12 cellular contexts compared by ENCODE assay signal in the genomic region with DNA sequence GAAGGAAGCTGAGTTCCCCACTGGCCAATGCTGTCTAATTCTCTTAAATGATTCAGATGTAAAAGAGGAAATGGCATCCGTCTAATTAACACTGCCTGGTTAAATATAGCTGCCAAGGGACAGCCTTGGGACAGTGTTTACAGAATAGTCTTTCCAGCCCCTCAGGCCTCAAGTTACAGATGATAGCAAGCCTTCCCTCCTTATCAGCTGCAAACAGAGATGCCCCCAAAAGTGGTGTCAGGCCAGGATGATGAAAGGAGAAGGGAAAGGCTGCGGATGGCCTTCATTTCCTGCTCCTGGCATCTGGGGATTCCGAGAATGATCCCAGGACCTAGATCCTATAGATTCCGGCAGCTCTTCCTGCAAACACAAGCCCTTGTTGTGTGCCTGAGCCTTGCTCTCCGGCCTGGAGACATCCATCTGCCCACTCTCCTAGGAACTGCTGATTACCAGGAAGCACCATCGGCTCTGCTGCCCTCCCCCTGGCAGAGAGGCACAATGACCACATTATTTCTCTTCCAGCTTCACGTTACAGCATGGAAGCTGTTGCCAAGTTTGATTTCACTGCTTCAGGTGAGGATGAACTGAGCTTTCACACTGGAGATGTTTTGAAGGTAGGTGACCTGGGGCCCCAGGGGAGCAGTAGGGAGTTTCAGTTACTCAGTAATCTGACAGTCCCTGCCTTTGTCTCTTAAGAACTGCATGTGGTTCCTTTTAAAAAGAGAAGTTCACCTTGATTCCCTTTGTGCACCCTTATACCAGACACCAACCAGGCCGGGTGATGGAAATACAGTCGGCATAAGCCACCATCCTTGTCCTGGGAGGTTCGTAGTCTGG. TPM values are rescaled to one million over a fixed set of nuclear protein-coding genes. Genes with fewer than 3 reads are reported as not detected.
DNase-seq lines count a peak whose midpoint lies in the region; ATAC-seq, FAIRE-seq and TF ChIP-seq lines count a peak whose summit lies in the region.
"Had no signal": no experiment of that assay in that cellular context is flagged by ENCODE, and none has a peak within 500 bp of the region (broad histone marks: within the 10 kb centered on the region; RNA-seq: fewer than 3 reads in every experiment).

No MANE protein-coding gene starts in this region.

- ATAC-seq in left colon = peak; percentile 60
- ATAC-seq in GM21786 (IDR thresholded peaks at IDR 0.05; ENCODE audit: unreplicated experiment) = no peak

- no peak for TF ChIP-seq CTCF in PC-9 (conservative IDR thresholded peaks at IDR 0.05)

- no TSS peak for BruUV-seq in PC-9 (replicated peaks; lab: Mats Ljungman, UMichigan)

- peak overlapping the region; percentile 6 for H3K27ac ChIP-seq in CD4-positive, alpha-beta memory T cell (ENCODE audit: low read depth, low read length)
- H3K27ac ChIP-seq in PC-9 = no peak overlapping the region
- H3K27ac ChIP-seq: SJSA1 had no signal

- no peak overlapping the region for H3K4me2 ChIP-seq in PC-9

- no peak for TF ChIP-seq POLR2A in GM12891 (IDR thresholded peaks at IDR 0.05; ENCODE audit: low read depth, low read length)

- POLR2A ChIA-PET in CD4-positive, alpha-beta memory T cell (lab: Charles Lee; ENCODE audit: partially characterized antibody) = interaction anchor here (0.6 to 1.9 kb wide), 5 partner anchors 9 to 396 kb away, joined by 3 to 5 read pairs (median 4); no protein-coding TSS in a partner anchor
- POLR2A ChIA-PET in PC-9 (lab: Charles Lee; ENCODE audit: unreplicated experiment) = interaction anchor here (0.6 kb wide), 1 partner anchor 393 kb away, joined by 3 read pairs; no protein-coding TSS in a partner anchor

- CTCF ChIA-PET in CD4-positive, alpha-beta memory T cell (lab: Charles Lee; ENCODE audit: partially characterized antibody) = interaction anchor here (1.1 to 1.8 kb wide), 7 partner anchors 10 to 412 kb away, joined by 3 to 9 read pairs (median 4); no protein-coding TSS in a partner anchor
- CTCF ChIA-PET in PC-9 (lab: Charles Lee) = no interaction called here

- no peaks in the 10 kb centered on the region for H3K9me2 ChIP-seq in PC-9 (ENCODE audit: insufficient read depth)

- peak overlapping the region; percentile 29 to 62 (median 43) for H3K4me3 Mint-ChIP-seq in CD4-positive, alpha-beta memory T cell
- H3K4me3 Mint-ChIP-seq: nephron had no signal

- intact Hi-C loops in CD4-positive, alpha-beta memory T cell (cut with micrococcal nuclease) = loop anchor here (10.0 kb wide), 3 partner anchors 78 to 382 kb away; no protein-coding TSS in a partner anchor
- intact Hi-C loops in left colon (cut with DNase I, micrococcal nuclease) = no loop called here
- intact Hi-C loops in PC-9 (cut with micrococcal nuclease; ENCODE audit: unreplicated experiment) = no loop called here

- FAIRE-seq in GM12891 (lab: Jason Lieb, UNC) = peak; percentile 84
- FAIRE-seq: HTR-8/SVneo had no signal

- DNase-seq in CD4-positive, alpha-beta memory T cell = no peak
- DNase-seq in GM12891 (ENCODE audit: insufficient read length, low spot score) = no peak
- DNase-seq in SW480 (ENCODE audit: low spot score) = peak; percentile 20
- DNase-seq in left colon = no peak
- no peak for DNase-seq in PC-9
- no peak for DNase-seq in H7
- DNase-seq in kidney glomerular epithelial cell (lab: John Stamatoyannopoulos, UW) = no peak
- DNase-seq: activated gamma-delta T cell treated with Interleukin-2 at 50 U/mL for 16 hours had no signal

- no peaks in the 10 kb centered on the region for H3K27me3 ChIP-seq in CD4-positive, alpha-beta memory T cell (ENCODE audit: insufficient read depth, low read length)
- H3K27me3 ChIP-seq in PC-9 (ENCODE audit: insufficient read depth, low read depth) (peaks cover 82% of the 10 kb centered on the region), H7 (ENCODE audit: control insufficient read depth, insufficient read depth, low read length) (no peaks in the 10 kb centered on the region)
- H3K27me3 ChIP-seq: SJSA1 had no signal

- no peak overlapping the region; the same call in 1 of the 2 replicates for H2AFZ ChIP-seq in PC-9

- no peaks in the 10 kb centered on the region for H3K9me3 Mint-ChIP-seq in CD4-positive, alpha-beta memory T cell
- H3K9me3 Mint-ChIP-seq: nephron had no signal

- no peaks in the 10 kb centered on the region for H3K79me2 ChIP-seq in PC-9 (ENCODE audit: low read depth)

- H3K4me1 ChIP-seq in CD4-positive, alpha-beta memory T cell (ENCODE audit: insufficient read depth, low read length) = peaks cover 100% of the 10 kb centered on the region
- H3K4me1 ChIP-seq in PC-9 (replicated peaks; ENCODE audit: insufficient read depth) = no peaks in the 10 kb centered on the region
- H3K4me1 ChIP-seq: SJSA1 had no signal

- peaks cover 76 to 100% (median 90%) of the 10 kb centered on the region in 4 donors for H3K4me1 Mint-ChIP-seq in CD4-positive, alpha-beta memory T cell

- H3F3A ChIP-seq in PC-9 (ENCODE audit: insufficient read depth, low read depth) = no peaks in the 10 kb centered on the region

- peak overlapping the region in 6 of 7 donors; percentile 60 to 94 (median 86) for H3K27ac Mint-ChIP-seq in CD4-positive, alpha-beta memory T cell
- H3K27ac Mint-ChIP-seq: nephron had no signal

- no peaks in the 10 kb centered on the region for H4K20me1 ChIP-seq in PC-9 (ENCODE audit: insufficient read depth)

- H3K36me3 Mint-ChIP-seq in CD4-positive, alpha-beta memory T cell = peaks cover 41 to 65% of the 10 kb centered on the region in 2 donors

- H3K27me3 Mint-ChIP-seq in CD4-positive, alpha-beta memory T cell = no peaks in the 10 kb centered on the region

- H3K9me3 ChIP-seq in CD4-positive, alpha-beta memory T cell (ENCODE audit: control insufficient read depth in 1 of 2, low read length in 2 of 2) = no peaks in the 10 kb centered on the region
- H3K9me3 ChIP-seq in PC-9 (ENCODE audit: insufficient read depth, low read depth) = no peaks in the 10 kb centered on the region
- H3K9me3 ChIP-seq: SJSA1 had no signal

- H3K4me3 ChIP-seq in CD4-positive, alpha-beta memory T cell (ENCODE audit: low read length in 2 of 2) = no peak overlapping the region
- H3K4me3 ChIP-seq in PC-9 (no peak overlapping the region), H7 (ENCODE audit: insufficient read depth, low read depth, low read length) (no peak overlapping the region)
- H3K4me3 ChIP-seq: SJSA1 had no signal

- H3K36me3 ChIP-seq in CD4-positive, alpha-beta memory T cell (ENCODE audit: insufficient read depth, low read length) = peaks cover 28% of the 10 kb centered on the region
- H3K36me3 ChIP-seq in PC-9 (ENCODE audit: low read depth) (no peaks in the 10 kb centered on the region), H7 (replicated peaks; ENCODE audit: control insufficient read depth, insufficient read depth, low read length) (no peaks in the 10 kb centered on the region)
- H3K36me3 ChIP-seq: SJSA1 had no signal

TF ChIP-seq in GM12891, 5 proteins besides CTCF, POLR2A, EP300 and RAD21:
- TF ChIP-seq POU2F2 (IDR thresholded peaks at IDR 0.05; ENCODE audit: low read depth, low read length) (no peak), SPI1 (IDR thresholded peaks at IDR 0.05; ENCODE audit: low read depth, low read length) (peak; percentile 68)

RNA-seq across cellular contexts. Expression of gene TMA7B, which starts 13.4 kb away (rescaled TPM):
- 10 to 100 TPM in 1 of 2 experiments, 1 to 10 TPM in 1; 9.3 to 10.2 TPM for total RNA-seq in CD4-positive, alpha-beta memory T cell
- 1 to 10 TPM in 1 of 2 donors, not detected in 1; 3.3 TPM for polyA plus RNA-seq in CD4-positive, alpha-beta memory T cell
- 0.06 TPM for polyA plus RNA-seq in GM12891 (2012; ENCODE audit: low read depth, missing spikeins)
- total RNA-seq in left colon = not detected
- not detected in 2 replicates for total RNA-seq in PC-9 (2021)
- total RNA-seq in H7 (2014; rRNA removed; shearing (Covaris generic)) = not detected in 2 replicates
- total RNA-seq: SJSA1 had no signal

RNA-seq across cellular contexts. Expression of gene GRAP2, which starts 45.9 kb away (rescaled TPM):
- total RNA-seq in CD4-positive, alpha-beta memory T cell = 100 to 1,000 TPM; 134 to 140 TPM
- polyA plus RNA-seq in CD4-positive, alpha-beta memory T cell = 10 to 100 TPM; 53.1 to 86.7 TPM
- 1.6 TPM for polyA plus RNA-seq in GM12891 (2012; ENCODE audit: low read depth, missing spikeins)
- total RNA-seq in left colon (1 to 10 TPM; 1.2 to 2.1 TPM), PC-9 (2021) (not detected in 2 replicates)
- 0.45 and 0.52 TPM in 2 replicates for total RNA-seq in H7 (2014; rRNA removed; shearing (Covaris generic))

RNA-seq across cellular contexts. Expression of gene FAM83F, which starts 48.0 kb away (rescaled TPM):
- total RNA-seq in CD4-positive, alpha-beta memory T cell = under 1 TPM in 1 of 2 experiments, not detected in 1; 0.29 TPM
- polyA plus RNA-seq in CD4-positive, alpha-beta memory T cell = not detected
- polyA plus RNA-seq in GM12891 (2012; ENCODE audit: low read depth, missing spikeins) = 0.01 TPM
- total RNA-seq in left colon (10 to 100 TPM; 35.3 to 44.3 TPM), PC-9 (2021) (8.1 and 9.1 TPM in 2 replicates)
- total RNA-seq in H7 (2014; rRNA removed; shearing (Covaris generic)) = 28.1 and 34.4 TPM in 2 replicates
- total RNA-seq: SJSA1 had no signal

RNA-seq across cellular contexts. Expression of gene ENTHD1, which starts 53.2 kb away (rescaled TPM):
- total RNA-seq in CD4-positive, alpha-beta memory T cell = under 1 TPM; 0.26 to 0.47 TPM
- polyA plus RNA-seq in CD4-positive, alpha-beta memory T cell = under 1 TPM; 0.10 to 0.14 TPM
- 0.08 TPM for polyA plus RNA-seq in GM12891 (2012; ENCODE audit: low read depth, missing spikeins)
- not detected for total RNA-seq in left colon
- not detected in 2 replicates for total RNA-seq in PC-9 (2021)
- not detected in 2 replicates for total RNA-seq in H7 (2014; rRNA removed; shearing (Covaris generic))
- total RNA-seq: SJSA1 had no signal

Comparison
In these comparisons a context has a peak if more than half of its experiments do, and no peak if none do; other contexts are left out.
1. RNA of gene TMA7B, which starts 13.4 kb away (total RNA-seq): 9.3 to 10.2 TPM in CD4-positive, alpha-beta memory T cell; not detected in left colon, not detected in PC-9 and not detected in H7; every median in the first group is over 4 times any median in the second.
2. RNA of gene GRAP2, which starts 45.9 kb away (total RNA-seq): 134 to 140 TPM in CD4-positive, alpha-beta memory T cell; 1.2 to 2.1 TPM in left colon, 0.45 to 0.52 TPM in H7 and not detected in PC-9; every median in the first group is over 10 times any median in the second.